1 cellular context compared by ENCODE assay signal in genomic region chr17:50048988-50049387, GRCh38.
TF ChIP-seq lines count a peak whose summit lies in the region.

No MANE protein-coding gene starts in this region.

TF ChIP-seq in HCT116, 20 proteins besides CTCF, POLR2A, EP300 and RAD21:
- no peak for TF ChIP-seq CEBPB (IDR thresholded peaks at IDR 0.05; ENCODE audit: low read depth)
